In genomic region chr10:94617389-94617944, GRCh38 we compare ENCODE assay signal across 17 cellular contexts.
DNase-seq lines count a peak whose midpoint lies in the region; ATAC-seq, FAIRE-seq and TF ChIP-seq lines count a peak whose summit lies in the region.
"Had no signal": no experiment of that assay in that cellular context is flagged by ENCODE, and none has a peak within 500 bp of the region (broad histone marks: within the 10 kb centered on the region; RNA-seq: fewer than 3 reads in every experiment).

No MANE protein-coding gene starts in this region.

- in situ Hi-C loops in Caki2 (cut with HindIII; ENCODE audit: low pct_unique_long_range_greater_than_20kb, low sequenced_read_pairs), result no loop called here

- H3K4me3 ChIP-seq in DND-41 (ENCODE audit: low read depth in 1 of 2, low read length in 2 of 2) (no peak overlapping the region), endothelial cell of umbilical vein (replicated peaks in 1 of 3; ENCODE audit: insufficient read depth in 1 of 3, low read depth in 1 of 3, low read length in 3 of 3) (no peak overlapping the region)
- 0 out of 2 replicates have a peak overlapping the region, but pooled peaks have one; percentile 3 for H3K4me3 ChIP-seq in Jurkat, Clone E6-1 (ENCODE audit: low read length)
- H3K4me3 ChIP-seq: GM12878, Peyer's patch had no signal

- peak; percentile 21 for DNase-seq in Caki2 (ENCODE audit: low read depth)
- DNase-seq in DND-41, result no peak
- DNase-seq in Jurkat, Clone E6-1 (ENCODE audit: low read depth, low spot score), result peak; percentile 24
- no peak for DNase-seq in endothelial cell of umbilical vein (ENCODE audit: low read depth, low spot score)
- no peak for DNase-seq in activated CD4-positive, alpha-beta T cell treated with anti-CD3 and anti-CD28 coated beads for 4 hours
- no peak for DNase-seq in Right ventricle myocardium superior
- no peak for DNase-seq in NCI-H1048 (lab: John Stamatoyannopoulos, UW)
- no peak for DNase-seq in stimulated activated CD4-positive, alpha-beta T cell treated with anti-CD3 and anti-CD28 coated beads, Interleukin-15, amount 100 ng/mL, for 24 hours
- DNase-seq: CD8-positive, alpha-beta T cell; NCI-H146; NCI-H2081 treated with DMSO at 0.1 percent for 48 hours; NCI-H446; Peyer's patch; SHP77 had no signal

- H3K36me3 ChIP-seq in DND-41 (ENCODE audit: insufficient read depth, low read length) (no peaks in the 10 kb centered on the region), endothelial cell of umbilical vein (ENCODE audit: control insufficient read depth in 2 of 2, extremely low read depth in 1 of 2, insufficient read depth in 2 of 2, low read length in 2 of 2) (no peaks in the 10 kb centered on the region)
- H3K36me3 ChIP-seq: Peyer's patch had no signal

- TF ChIP-seq CTCF in DND-41 (IDR thresholded peaks at IDR 0.05; ENCODE audit: borderline replicate concordance, extremely low read depth, low read length, poor library complexity, severe bottlenecking) (no peak), endothelial cell of umbilical vein (IDR thresholded peaks at IDR 0.05; ENCODE audit: extremely low read depth in 1 of 2, insufficient read depth in 1 of 2, low read depth in 1 of 2, low read length in 2 of 2) (no peak)

- H3K27me3 ChIP-seq in DND-41 (ENCODE audit: insufficient read depth, low read length, poor library complexity), result no peaks in the 10 kb centered on the region
- no peaks in the 10 kb centered on the region for H3K27me3 ChIP-seq in endothelial cell of umbilical vein (ENCODE audit: control insufficient read depth in 2 of 2, insufficient read depth in 2 of 2, low read length in 2 of 2)
- H3K27me3 ChIP-seq: Peyer's patch had no signal

- no peaks in the 10 kb centered on the region for H3K9me1 ChIP-seq in endothelial cell of umbilical vein (replicated peaks; ENCODE audit: control insufficient read depth, extremely low read depth, insufficient read depth, low read length)

- no peak overlapping the region for H3K27ac ChIP-seq in DND-41 (ENCODE audit: low read length)
- no peak overlapping the region for H3K27ac ChIP-seq in endothelial cell of umbilical vein (ENCODE audit: insufficient read depth, low read depth, low read length)
- H3K27ac ChIP-seq: Peyer's patch had no signal

- BruUV-seq in endothelial cell of umbilical vein (replicated peaks; lab: Mats Ljungman, UMichigan), result no TSS peak

- intact Hi-C loops in endothelial cell of umbilical vein (cut with micrococcal nuclease) (no loop called here), Right ventricle myocardium superior (cut with DNase I) (no loop called here)

- no peak overlapping the region for H3K9ac ChIP-seq in DND-41 (ENCODE audit: low read depth, low read length)
- H3K9ac ChIP-seq in endothelial cell of umbilical vein (replicated peaks; ENCODE audit: extremely low read depth, insufficient read depth, low read length), result no peak overlapping the region

- no peak for FAIRE-seq in endothelial cell of umbilical vein (lab: Jason Lieb, UNC)
- FAIRE-seq: GM12878, H1 had no signal

- H3K4me2 ChIP-seq in DND-41 (ENCODE audit: insufficient read depth, low read length) (no peak overlapping the region), endothelial cell of umbilical vein (ENCODE audit: insufficient read depth, low read length) (no peak overlapping the region)

- H3K4me1 ChIP-seq in DND-41 (ENCODE audit: insufficient read depth, low read length), result peaks cover 7% of the 10 kb centered on the region
- H3K4me1 ChIP-seq in endothelial cell of umbilical vein (ENCODE audit: control insufficient read depth, extremely low read depth, insufficient read depth, low read length), result no peaks in the 10 kb centered on the region
- H3K4me1 ChIP-seq: Peyer's patch had no signal

- no peaks in the 10 kb centered on the region for H3K79me2 ChIP-seq in DND-41 (ENCODE audit: insufficient read depth, low read length)
- no peaks in the 10 kb centered on the region for H3K79me2 ChIP-seq in endothelial cell of umbilical vein (ENCODE audit: control insufficient read depth, insufficient read depth, low read length)

- no peaks in the 10 kb centered on the region for H3K9me3 ChIP-seq in DND-41 (ENCODE audit: insufficient read depth, low read length, severe bottlenecking)
- H3K9me3 ChIP-seq in endothelial cell of umbilical vein (replicated peaks; ENCODE audit: control insufficient read depth, insufficient read depth, low read length), result no peaks in the 10 kb centered on the region
- H3K9me3 ChIP-seq: Peyer's patch had no signal

- H2AFZ ChIP-seq in DND-41 (ENCODE audit: low read depth, low read length) (no peak overlapping the region), endothelial cell of umbilical vein (ENCODE audit: low read depth, low read length) (no peak overlapping the region)

- CTCF ChIA-PET in endothelial cell of umbilical vein (lab: Charles Lee), result no interaction called here

- POLR2A ChIA-PET in endothelial cell of umbilical vein (lab: Charles Lee), result no interaction called here

- H4K20me1 ChIP-seq in DND-41 (ENCODE audit: insufficient read depth, low read length), result 0 out of 2 replicates have a peak, but pooled peaks cover 3% of the 10 kb centered on the region
- no peaks in the 10 kb centered on the region for H4K20me1 ChIP-seq in endothelial cell of umbilical vein (replicated peaks; ENCODE audit: control insufficient read depth, extremely low read depth, insufficient read depth, low read length)

- TF ChIP-seq POLR2A in endothelial cell of umbilical vein (IDR thresholded peaks at IDR 0.05; ENCODE audit: low read depth, low read length), result no peak

- dilution Hi-C loops in endothelial cell of umbilical vein (cut with MboI; ENCODE audit: extremely low pct_ligation_motif_present, low sequenced_read_pairs), result no loop called here

- ATAC-seq in DND-41 (ENCODE audit: insufficient read depth, low read depth) (peak; percentile 40; the same call in 2 of the 3 replicates), Right ventricle myocardium superior (ENCODE audit: poor library complexity) (no peak)
- ATAC-seq: CD8-positive, alpha-beta T cell; SK-N-SH treated with all-trans-retinoic acid at 6 μM for 48 hours had no signal

TF ChIP-seq in endothelial cell of umbilical vein, 7 proteins besides CTCF, POLR2A, EP300 and RAD21:
- TF ChIP-seq EZH2 (IDR thresholded peaks at IDR 0.05; ENCODE audit: borderline replicate concordance, low read depth, low read length, severe bottlenecking) (no peak), FOS (IDR thresholded peaks at IDR 0.05; ENCODE audit: borderline replicate concordance, insufficient read depth, low read length) (no peak), GATA2 (IDR thresholded peaks at IDR 0.05; ENCODE audit: insufficient read depth, insufficient read length, low read depth, low read length) (peak; percentile 27)
TF ChIP-seq in endothelial cell of umbilical vein: peak in this region for 1.

Comparison
In these comparisons a context has a peak if more than half of its experiments do, and no peak if none do; other contexts are left out.
1. DNase-seq: peak in Caki2 (single experiment) and Jurkat, Clone E6-1 (single experiment); none in DND-41 (single experiment), endothelial cell of umbilical vein (single experiment), activated CD4-positive, alpha-beta T cell treated with anti-CD3 and anti-CD28 coated beads for 4 hours (0 of 2), Right ventricle myocardium superior (single experiment), NCI-H1048 (single experiment) and stimulated activated CD4-positive, alpha-beta T cell treated with anti-CD3 and anti-CD28 coated beads, Interleukin-15, amount 100 ng/mL, for 24 hours (single experiment).